ENCODE assay signal across 8 cellular contexts in the genomic region with DNA sequence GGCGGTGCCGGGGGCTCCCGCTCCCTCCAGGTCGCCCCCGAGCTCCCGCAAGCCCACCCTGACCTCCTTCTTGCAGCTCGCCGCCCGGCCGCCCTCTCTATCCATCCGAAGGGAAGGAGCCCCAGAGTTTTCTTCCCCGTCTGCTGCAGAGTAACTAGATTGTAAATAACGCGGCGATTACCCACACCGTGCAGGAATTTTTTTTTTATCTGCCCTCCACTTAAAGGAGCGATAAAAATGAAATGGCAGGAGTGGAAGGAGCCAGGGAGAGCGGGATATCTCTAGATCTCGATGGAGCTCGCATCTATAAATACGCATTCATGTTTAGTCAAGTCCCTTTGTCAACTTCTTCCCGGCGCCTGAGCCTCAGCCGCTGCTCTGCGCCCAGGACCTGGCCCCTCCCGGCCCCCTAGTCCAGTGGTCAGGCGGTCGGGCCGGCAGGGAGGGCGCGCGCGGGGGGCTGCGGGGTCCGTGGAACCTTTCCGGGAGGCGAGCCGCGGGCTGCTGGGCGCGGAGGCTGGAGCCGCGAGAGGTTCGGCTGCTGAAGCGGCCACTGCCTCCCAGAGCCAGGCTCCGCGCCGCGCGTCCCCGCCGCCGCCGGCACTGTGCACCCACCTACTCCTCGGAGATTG.
DNase-seq lines count a peak whose midpoint lies in the region; ATAC-seq and TF ChIP-seq lines count a peak whose summit lies in the region.

No MANE protein-coding gene starts in this region.

- no peak for TF ChIP-seq POLR2A in sigmoid colon (IDR thresholded peaks at IDR 0.05)

- TF ChIP-seq CTCF in MM.1S (IDR thresholded peaks at IDR 0.05; ENCODE audit: low read length) (no peak), astrocyte of the spinal cord (IDR thresholded peaks at IDR 0.05; ENCODE audit: low read depth, low read length) (no peak), sigmoid colon (IDR thresholded peaks at IDR 0.05) (no peak)

- H3K4me3 ChIP-seq in MM.1S (ENCODE audit: low read length): peak overlapping the region; percentile 76
- peak overlapping the region; percentile 84 for H3K4me3 ChIP-seq in astrocyte of the spinal cord (ENCODE audit: low read depth, low read length)
- H3K4me3 ChIP-seq in iPS-18c (ENCODE audit: insufficient read depth, low read depth, low read length): peak overlapping the region; percentile 69
- H3K4me3 ChIP-seq in sigmoid colon: peak overlapping the region; percentile 52 to 82 (median 78)

- H3K27me3 ChIP-seq in MM.1S (replicated peaks; ENCODE audit: insufficient read depth, low read length) (no peaks in the 10 kb centered on the region), sigmoid colon (no peaks in the 10 kb centered on the region)

- H3K9ac ChIP-seq in MM.1S (ENCODE audit: low read length): peak overlapping the region; percentile 14; the same call in 1 of the 2 replicates

- H4K20me1 ChIP-seq in MM.1S (ENCODE audit: insufficient read depth, low read length): no peaks in the 10 kb centered on the region

- peak overlapping the region; percentile 95 for H2AFZ ChIP-seq in MM.1S (ENCODE audit: low read length)

- intact Hi-C loops in sigmoid colon (cut with DNase I): loop anchor here (5.0 kb wide), 1 partner anchor 61 kb away; no protein-coding TSS in a partner anchor

- ATAC-seq in GM19395 (IDR thresholded peaks at IDR 0.05; ENCODE audit: unreplicated experiment): no peak

- 1% methylated on average over 55 of the region's 55 CpGs for WGBS in sigmoid colon, 2 donors

- no peaks in the 10 kb centered on the region for H3K9me2 ChIP-seq in MM.1S (replicated peaks; ENCODE audit: insufficient read depth, low read length)

- H3K79me2 ChIP-seq in MM.1S (ENCODE audit: low read length): no peaks in the 10 kb centered on the region

- H3K4me1 ChIP-seq in MM.1S (ENCODE audit: low read length) (no peaks in the 10 kb centered on the region), sigmoid colon (peaks cover 0 to 30% (median 21%) of the 10 kb centered on the region in 4 donors)

- no peaks in the 10 kb centered on the region for H3K36me3 ChIP-seq in MM.1S (replicated peaks; ENCODE audit: insufficient read depth, low read length)
- H3K36me3 ChIP-seq in sigmoid colon: no peaks in the 10 kb centered on the region

- H3K27ac ChIP-seq in MM.1S (ENCODE audit: low read length) (no peak overlapping the region), sigmoid colon (peak overlapping the region; percentile 79 to 85 (median 82))

- DNase-seq in NCI-H1092 treated with DMSO at 0.1 percent for 48 hours (lab: John Stamatoyannopoulos, UW) (peak; percentile 37), NCI-H1092 (lab: John Stamatoyannopoulos, UW) (no peak), MM.1S (peak; percentile 11), astrocyte of the spinal cord (ENCODE audit: low read depth, low spot score) (peak; percentile 76), sigmoid colon (no peak), epidermal melanocyte (ENCODE audit: insufficient read length, low spot score) (no peak)

- H3K9me3 ChIP-seq in MM.1S (replicated peaks; ENCODE audit: insufficient read depth, low read length): no peaks in the 10 kb centered on the region
- no peaks in the 10 kb centered on the region for H3K9me3 ChIP-seq in iPS-18c (ENCODE audit: control insufficient read depth, insufficient read depth, low read length)
- H3K9me3 ChIP-seq in sigmoid colon: no peaks in the 10 kb centered on the region

- in situ Hi-C loops in astrocyte of the spinal cord (cut with HindIII; ENCODE audit: low sequenced_read_pairs): no loop called here

- no peaks in the 10 kb centered on the region for H3F3A ChIP-seq in MM.1S (ENCODE audit: insufficient read depth, low read length)

- TF ChIP-seq EP300 in sigmoid colon (IDR thresholded peaks at IDR 0.05): no peak

- peak overlapping the region; percentile 92 for H3K4me2 ChIP-seq in MM.1S (ENCODE audit: low read depth, low read length)

Comparison
In these comparisons a context has a peak if more than half of its experiments do, and no peak if none do; other contexts are left out.
1. DNase-seq: peak in NCI-H1092 treated with DMSO at 0.1 percent for 48 hours (single experiment), MM.1S (single experiment) and astrocyte of the spinal cord (single experiment); none in NCI-H1092 (single experiment), sigmoid colon (single experiment) and epidermal melanocyte (single experiment).
2. Peak in every context shown above with its lines, with median percentiles within 50 percentile points of each other: H3K4me3 ChIP-seq.